Comparison of ENCODE assay signal across 13 cellular contexts in genomic region chr7:140581411-140581810, GRCh38. TPM values are rescaled to one million over a fixed set of nuclear protein-coding genes. Genes with fewer than 3 reads are reported as not detected.
DNase-seq lines count a peak whose midpoint lies in the region; ATAC-seq and TF ChIP-seq lines count a peak whose summit lies in the region.
"Had no signal": no experiment of that assay in that cellular context is flagged by ENCODE, and none has a peak within 500 bp of the region (broad histone marks: within the 10 kb centered on the region; RNA-seq: fewer than 3 reads in every experiment).

No MANE protein-coding gene starts in this region.

- no peak for TF ChIP-seq CTCF in dorsolateral prefrontal cortex (IDR thresholded peaks at IDR 0.05 in 54 of 56, conservative IDR thresholded peaks at IDR 0.05 in 2 of 56; ENCODE audit: low read depth in 1 of 56, partially characterized antibody in 56 of 56)

- peaks cover 26% of the 10 kb centered on the region for H3K36me3 ChIP-seq in NT2/D1 (ENCODE audit: insufficient read depth, insufficient read length, low read length)
- no peaks in the 10 kb centered on the region for H3K36me3 ChIP-seq in effector memory CD4-positive, alpha-beta T cell (ENCODE audit: control insufficient read depth, insufficient read depth, low read length)

- H3K27me3 ChIP-seq in NT2/D1 (ENCODE audit: insufficient read depth, insufficient read length) = no peaks in the 10 kb centered on the region
- H3K27me3 ChIP-seq in dorsolateral prefrontal cortex = no peaks in the 10 kb centered on the region
- no peaks in the 10 kb centered on the region for H3K27me3 ChIP-seq in effector memory CD4-positive, alpha-beta T cell (replicated peaks; ENCODE audit: control insufficient read depth, insufficient read depth, low read length, poor library complexity, severe bottlenecking)

- no peak for DNase-seq in NT2/D1 (ENCODE audit: low read depth, low spot score)
- peak in 6 of 10 donors; percentile 30 to 79 (median 60) for DNase-seq in dorsolateral prefrontal cortex
- peak; percentile 38 for DNase-seq in midbrain (lab: John Stamatoyannopoulos, UW)
- peak in 25 of 49 donors; percentile 3 to 69 (median 20) for DNase-seq in substantia nigra (lab: John Stamatoyannopoulos, UW)
- DNase-seq in hepatic stellate cell (ENCODE audit: low spot score) = no peak
- no peak for DNase-seq in effector memory CD4-positive, alpha-beta T cell
- DNase-seq: MM.1S, NCI-H187 treated with DMSO at 0.1 percent for 48 hours, NCI-H69, SHP77 had no signal

- H3K9me3 ChIP-seq in NT2/D1 (ENCODE audit: insufficient read depth, low read length) = no peaks in the 10 kb centered on the region
- no peaks in the 10 kb centered on the region for H3K9me3 ChIP-seq in effector memory CD4-positive, alpha-beta T cell (ENCODE audit: control insufficient read depth, low read length)
- H3K9me3 ChIP-seq: A549 had no signal

- peak overlapping the region in 52 of 59 donors; percentile 5 to 85 (median 58) for H3K27ac ChIP-seq in dorsolateral prefrontal cortex
- peak overlapping the region; percentile 64 for H3K27ac ChIP-seq in substantia nigra (ENCODE audit: low read depth, low read length, poor library complexity, severe bottlenecking)
- no peak overlapping the region for H3K27ac ChIP-seq in effector memory CD4-positive, alpha-beta T cell (ENCODE audit: insufficient read depth, low read length, poor library complexity, severe bottlenecking)
- H3K27ac ChIP-seq: A549, C4-2B had no signal

- intact Hi-C loops in dorsolateral prefrontal cortex (cut with DNase I) = no loop called here

- peak overlapping the region; percentile 26 for H3K9ac ChIP-seq in NT2/D1 (ENCODE audit: insufficient read length, low read depth)

- no peaks in the 10 kb centered on the region for H3K4me1 ChIP-seq in NT2/D1 (ENCODE audit: insufficient read depth, insufficient read length)
- no peaks in the 10 kb centered on the region for H3K4me1 ChIP-seq in effector memory CD4-positive, alpha-beta T cell (ENCODE audit: control insufficient read depth, insufficient read depth, low read length, poor library complexity, severe bottlenecking)
- H3K4me1 ChIP-seq: A549 had no signal

- no peak for ATAC-seq in GM21717 (IDR thresholded peaks at IDR 0.05; ENCODE audit: unreplicated experiment)
- ATAC-seq: A549 had no signal

- H3K4me3 ChIP-seq in NT2/D1 (ENCODE audit: insufficient read length, low read depth) (no peak overlapping the region), dorsolateral prefrontal cortex (peak overlapping the region in 3 of 59 donors; percentile 3 to 25 (median 22))
- H3K4me3 ChIP-seq in effector memory CD4-positive, alpha-beta T cell (ENCODE audit: insufficient read depth, low read depth, low read length, poor library complexity, severe bottlenecking) = no peak overlapping the region
- H3K4me3 ChIP-seq: A549 had no signal

RNA-seq across cellular contexts. Expression of gene DENND2A, which starts 59.2 kb away (rescaled TPM):
- total RNA-seq in dorsolateral prefrontal cortex = 10 to 100 TPM; 19.7 to 79.9 (median 34.1) TPM

Comparison
In these comparisons a context has a peak if more than half of its experiments do, and no peak if none do; other contexts are left out.
1. DNase-seq: peak in dorsolateral prefrontal cortex (6 of 10), midbrain (single experiment) and substantia nigra (25 of 49); none in NT2/D1 (single experiment), hepatic stellate cell (single experiment) and effector memory CD4-positive, alpha-beta T cell (0 of 3).